26 cellular contexts compared by ENCODE assay signal in genomic region chr12:107033758-107034739, GRCh38. TPM values are rescaled to one million over a fixed set of nuclear protein-coding genes. Genes with fewer than 3 reads are reported as not detected.
DNase-seq lines count a peak whose midpoint lies in the region; ATAC-seq, FAIRE-seq and TF ChIP-seq lines count a peak whose summit lies in the region.
"Had no signal": no experiment of that assay in that cellular context is flagged by ENCODE, and none has a peak within 500 bp of the region (broad histone marks: within the 10 kb centered on the region; RNA-seq: fewer than 3 reads in every experiment).

No MANE protein-coding gene starts in this region.

- no peak overlapping the region; the same call in 2 of the 3 replicates for H3K27ac ChIP-seq in K562 (ENCODE audit: extremely low read depth, low read depth, low read length)
- H3K27ac ChIP-seq in lower lobe of right lung = no peak overlapping the region
- H3K27ac ChIP-seq in vagina = peak overlapping the region; percentile 13
- H3K27ac ChIP-seq: HL-60 had no signal

- POLR2A ChIA-PET in K562 (lab: Yijun Ruan, JAX) = interaction anchor here (1.1 kb wide), 1 partner anchor 9 kb away, joined by 6 read pairs; no protein-coding TSS in a partner anchor

- H3K79me2 ChIP-seq in K562 (ENCODE audit: control insufficient read depth, insufficient read depth, low read length) = peaks cover 9% of the 10 kb centered on the region; the same call in 1 of the 3 replicates

- no peak for TF ChIP-seq EP300 in K562 (IDR thresholded peaks at IDR 0.05; ENCODE audit: low read length)

- intact Hi-C loops in K562 (cut with micrococcal nuclease) (no loop called here), lower lobe of right lung (cut with DNase I) (no loop called here), vagina (cut with DNase I) (no loop called here)

- peak in 1 of 4 experiments; percentile 15 for DNase-seq in K562 (ENCODE audit: extremely low read depth in 1 of 4, low spot score in 3 of 4)
- peak; percentile 33 for DNase-seq in fibroblast of peridontal ligament (ENCODE audit: extremely low read depth)
- no peak for DNase-seq in lower lobe of right lung
- DNase-seq in vagina (ENCODE audit: extremely low spot score in 2 of 2) = no peak
- no peak for DNase-seq in NCI-H1436 (lab: John Stamatoyannopoulos, UW)
- no peak for DNase-seq in EL
- DNase-seq: CD4-positive, CD25-positive, alpha-beta regulatory T cell; COR-L47; DMS 273 treated with DMSO at 0.1 percent for 48 hours; GDM1; H7; KBM-7; MM.1S; NCI-H1048; NCI-H146; NCI-H2029; NCI-H345; NCI-H524 treated with DMSO at 0.1 percent for 48 hours; NCI-H82; SIG-M5; SK-N-SH had no signal

- TF ChIP-seq RAD21 in K562 (CRISPR knock-in tag; conservative IDR thresholded peaks at IDR 0.05 in 1 of 2, IDR thresholded peaks at IDR 0.05 in 1 of 2) = no peak

- no peak overlapping the region for H3K4me2 ChIP-seq in K562 (ENCODE audit: insufficient read depth, low read length)
- H3K4me2 ChIP-seq: SK-N-SH had no signal

- no peaks in the 10 kb centered on the region; the same call in 2 of the 3 replicates for H3K36me3 ChIP-seq in K562 (ENCODE audit: control insufficient read depth, insufficient read depth, low read length)
- H3K36me3 ChIP-seq in lower lobe of right lung = no peaks in the 10 kb centered on the region
- H3K36me3 ChIP-seq in vagina = no peaks in the 10 kb centered on the region

- H3K4me3 ChIP-seq in K562 (no peak overlapping the region), lower lobe of right lung (no peak overlapping the region), vagina (no peak overlapping the region)

- ATAC-seq in K562 (no peak), lower lobe of right lung (peak; percentile 27 to 82), GM18505 (IDR thresholded peaks at IDR 0.05; ENCODE audit: unreplicated experiment) (no peak)
- ATAC-seq: HepG2, Panc1 had no signal

- no peak for TF ChIP-seq CTCF in K562 (IDR thresholded peaks at IDR 0.05 in 2 of 3, conservative IDR thresholded peaks at IDR 0.05 in 1 of 3; ENCODE audit: insufficient read depth in 2 of 3, low read depth in 1 of 3, low read length in 3 of 3)
- TF ChIP-seq CTCF in lower lobe of right lung (IDR thresholded peaks at IDR 0.05) = no peak
- no peak for TF ChIP-seq CTCF in vagina (IDR thresholded peaks at IDR 0.05)

- BruUV-seq in K562 (replicated peaks; lab: Mats Ljungman, UMichigan) = no TSS peak

- TF ChIP-seq POLR2A in K562 (conservative IDR thresholded peaks at IDR 0.05) = no peak
- TF ChIP-seq POLR2A in vagina (IDR thresholded peaks at IDR 0.05) = no peak
- no peak for TF ChIP-seq POLR2A in GM18505 (IDR thresholded peaks at IDR 0.05; ENCODE audit: borderline replicate concordance, extremely low read depth, insufficient read depth, insufficient read length)

- no peak overlapping the region for H2AFZ ChIP-seq in K562 (ENCODE audit: low read depth, low read length)

- H3K4me1 ChIP-seq in K562 (replicated peaks in 1 of 2; ENCODE audit: control insufficient read depth in 2 of 2, insufficient read depth in 2 of 2, low read length in 2 of 2) (peaks cover 0 to 6% of the 10 kb centered on the region in 2 experiments; a peak in 2 of 5 replicates), lower lobe of right lung (peaks cover 4% of the 10 kb centered on the region), vagina (peaks cover 28% of the 10 kb centered on the region)

- H3K9me1 ChIP-seq in K562 (ENCODE audit: control insufficient read depth, insufficient read depth, low read length) = no peaks in the 10 kb centered on the region

- FAIRE-seq in K562 (lab: Jason Lieb, UNC) = no peak
- FAIRE-seq: GM19239, HepG2 had no signal

- no peaks in the 10 kb centered on the region for H3K27me3 ChIP-seq in K562 (ENCODE audit: control insufficient read depth in 2 of 2, insufficient read depth in 2 of 2, low read length in 2 of 2)
- H3K27me3 ChIP-seq in lower lobe of right lung (ENCODE audit: low read depth) = no peaks in the 10 kb centered on the region
- no peaks in the 10 kb centered on the region for H3K27me3 ChIP-seq in vagina

- in situ Hi-C loops in K562 (cut with MboI) = no loop called here

- H3K9me3 ChIP-seq in K562 (replicated peaks; ENCODE audit: control insufficient read depth, insufficient read depth, low read depth, low read length) (no peaks in the 10 kb centered on the region), lower lobe of right lung (no peaks in the 10 kb centered on the region), vagina (no peaks in the 10 kb centered on the region)
- H3K9me3 ChIP-seq: SK-N-SH had no signal

- CTCF ChIA-PET in K562 (lab: Yijun Ruan, JAX; ENCODE audit: low intra/inter-chr PET ratio) = no interaction called here

- 53% methylated on average over 9 of the region's 9 CpGs for WGBS in K562 (ENCODE audit: insufficient coverage, low coverage, missing lambda C conversion rate)

- no peaks in the 10 kb centered on the region for H4K20me1 ChIP-seq in K562 (replicated peaks; ENCODE audit: control insufficient read depth, insufficient read depth, low read length)

- no peak overlapping the region for H3K9ac ChIP-seq in K562 (ENCODE audit: insufficient read depth in 1 of 2, low read depth in 2 of 2, low read length in 2 of 2)
- H3K9ac ChIP-seq: SK-N-SH had no signal

TF ChIP-seq in K562, 482 proteins besides CTCF, POLR2A, EP300 and RAD21 (continues in another document):
- no peak for TF ChIP-seq TBL1XR1 (IDR thresholded peaks at IDR 0.05; ENCODE audit: low read length in 2 of 2)
- TF ChIP-seq ZNF764 (CRISPR knock-in tag; IDR thresholded peaks at IDR 0.05; ENCODE audit: low read depth) = no peak
- TF ChIP-seq ARNT (IDR thresholded peaks at IDR 0.05) = no peak
- TF ChIP-seq CREM (IDR thresholded peaks at IDR 0.05; ENCODE audit: low read depth) = no peak

RNA-seq across cellular contexts. Expression of gene MTERF2, which starts 47.1 kb away (rescaled TPM):
- 17.7 and 36.2 TPM in 2 replicates for total RNA-seq in K562 (2011; cell fraction: chromatin; rRNA removed; ENCODE audit: low replicate concordance)
- 12.2 and 16.4 TPM in 2 replicates for total RNA-seq in K562 (2011; cell fraction: nucleolus; rRNA removed)
- total RNA-seq in K562 (2011; cell fraction: nucleoplasm; rRNA removed) = 24.3 and 33.8 TPM in 2 replicates
- total RNA-seq in K562 (2014; rRNA removed) (26.4 and 35.9 TPM in 2 replicates), K562 (2014; rRNA removed; fragmentation: Illumina TruSeq; extraction: Trizol) (29.6 and 34.7 TPM in 2 replicates), K562 (2015; rRNA removed; fragmentation: Illumina TruSeq; extraction: Trizol) (34.1 and 37.0 TPM in 2 replicates), K562 (2021) (30.3 and 33.7 TPM in 2 replicates), lower lobe of right lung (13.6 TPM), vagina (14.5 TPM)
- polyA plus RNA-seq in K562 (2011; rRNA removed) (28.3 and 33.2 TPM in 2 replicates), K562 (2014; fragmentation: Illumina TruSeq; extraction: Trizol) (32.5 and 39.5 TPM in 2 replicates), K562 (2014; fragmentation: Nextera tagmentation; extraction: Ambion mirVana) (10 to 100 TPM; 10.0 to 11.6 TPM), K562 (2014; rRNA removed) (55.3 and 63.2 TPM in 2 replicates)
- polyA plus RNA-seq in K562 (2011; cell fraction: cytosol; rRNA removed) = 4.7 and 14.0 TPM in 2 replicates
- 43.6 and 46.2 TPM in 2 replicates for polyA plus RNA-seq in K562 (2011; cell fraction: nucleus; rRNA removed)
- polyA plus RNA-seq in K562 (2012) = 21.4 and 28.5 TPM in 2 replicates
- 14.2 and 15.7 TPM in 2 replicates for polyA minus RNA-seq in K562 (2011; rRNA and poly(A)+ RNA removed)
- polyA minus RNA-seq in K562 (2011; cell fraction: cytosol; rRNA and poly(A)+ RNA removed) = 8.3 TPM in 2 replicates
- polyA minus RNA-seq in K562 (2011; cell fraction: nucleus; rRNA and poly(A)+ RNA removed) = 11.4 and 18.4 TPM in 2 replicates

RNA-seq across cellular contexts. Expression of gene CRY1, which starts 59.3 kb away (rescaled TPM):
- 33.7 and 80.9 TPM in 2 replicates for total RNA-seq in K562 (2011; cell fraction: chromatin; rRNA removed; ENCODE audit: low replicate concordance)
- total RNA-seq in K562 (2011; cell fraction: nucleolus; rRNA removed) = 18.8 and 19.5 TPM in 2 replicates
- total RNA-seq in K562 (2011; cell fraction: nucleoplasm; rRNA removed) = 20.0 and 23.1 TPM in 2 replicates
- 21.8 and 26.0 TPM in 2 replicates for total RNA-seq in K562 (2014; rRNA removed)
- total RNA-seq in K562 (2014; rRNA removed; fragmentation: Illumina TruSeq; extraction: Trizol) = 26.0 and 29.7 TPM in 2 replicates
- total RNA-seq in K562 (2015; rRNA removed; fragmentation: Illumina TruSeq; extraction: Trizol) = 23.3 and 24.9 TPM in 2 replicates
- 32.6 and 34.0 TPM in 2 replicates for total RNA-seq in K562 (2021)
- 33.3 and 38.2 TPM in 2 replicates for polyA plus RNA-seq in K562 (2011; rRNA removed)
- 14.3 and 29.4 TPM in 2 replicates for polyA plus RNA-seq in K562 (2011; cell fraction: cytosol; rRNA removed)
- polyA plus RNA-seq in K562 (2011; cell fraction: nucleus; rRNA removed) = 54.9 and 80.7 TPM in 2 replicates
- polyA plus RNA-seq in K562 (2012) = 17.6 and 22.2 TPM in 2 replicates
- 22.2 and 26.9 TPM in 2 replicates for polyA plus RNA-seq in K562 (2014; fragmentation: Illumina TruSeq; extraction: Trizol)
- 1 to 10 TPM; 8.7 to 9.4 TPM for polyA plus RNA-seq in K562 (2014; fragmentation: Nextera tagmentation; extraction: Ambion mirVana)
- 25.2 and 25.8 TPM in 2 replicates for polyA plus RNA-seq in K562 (2014; rRNA removed)
- 24.4 and 30.6 TPM in 2 replicates for polyA minus RNA-seq in K562 (2011; rRNA and poly(A)+ RNA removed)
- polyA minus RNA-seq in K562 (2011; cell fraction: cytosol; rRNA and poly(A)+ RNA removed) = 12.1 and 12.2 TPM in 2 replicates
- polyA minus RNA-seq in K562 (2011; cell fraction: nucleus; rRNA and poly(A)+ RNA removed) = 28.9 and 43.4 TPM in 2 replicates
- total RNA-seq in lower lobe of right lung = 18.8 TPM
- 18.7 TPM for total RNA-seq in vagina

Comparison
In these comparisons a context has a peak if more than half of its experiments do, and no peak if none do; other contexts are left out.
1. ATAC-seq: peak in lower lobe of right lung (2 of 2); none in K562 (single experiment) and GM18505 (single experiment).